Comparison of ENCODE assay signal across 8 cellular contexts in genomic region chr3:177190184-177190583, GRCh38. TPM values are rescaled to one million over a fixed set of nuclear protein-coding genes. Genes with fewer than 3 reads are reported as not detected.
A peak's percentile ranks its signal among the peaks of the same experiment; 100 is the strongest.
DNase-seq lines count a peak whose midpoint lies in the region; TF ChIP-seq lines count a peak whose summit lies in the region.
"Not testable (repeated sequence)": the region's sequence is repeated elsewhere in the genome, so short reads cannot be mapped to it uniquely, and the experiment has no call there.

No MANE protein-coding gene starts in this region.

- peak overlapping the region; percentile 87 for H3K27ac Mint-ChIP-seq in chondrocyte (ENCODE audit: unreplicated experiment)

- not testable (repeated sequence) for H3K9me3 ChIP-seq in BLaER1; ascending aorta; left ventricle myocardium inferior (replicated peaks); neutrophil; thyroid gland

- H3K27ac ChIP-seq in BLaER1 (0 out of 2 replicates have a peak overlapping the region, but pooled peaks have one; percentile 5), ascending aorta (peak overlapping the region; percentile 45 to 48), left ventricle myocardium inferior (replicated peaks) (peak overlapping the region; percentile 61), neutrophil (peak overlapping the region; percentile 11), skin epidermis (peak overlapping the region in 12 of 21 experiments; percentile 15 to 80 (median 50)), thyroid gland (peak overlapping the region in 2 of 3 donors; percentile 15 to 30)
- H3K27ac ChIP-seq in KMS-11: not testable (repeated sequence)

- WGBS in thyroid gland, 2 donors: 94 to 98% methylated on average over 5 of the region's 5 CpGs

- H3K9me3 Mint-ChIP-seq in chondrocyte (ENCODE audit: low read depth): not testable (repeated sequence)

- intact Hi-C loops in ascending aorta (cut with DNase I): loop anchor here (10.0 kb wide), 1 partner anchor 715 kb away; no protein-coding TSS in a partner anchor
- intact Hi-C loops in left ventricle myocardium inferior (cut with micrococcal nuclease): not testable (repeated sequence)
- intact Hi-C loops in thyroid gland (cut with DNase I): loop anchor here (10.0 kb wide), 1 partner anchor 135 kb away; no protein-coding TSS in a partner anchor

- H3K4me3 Mint-ChIP-seq in chondrocyte (ENCODE audit: unreplicated experiment): peak overlapping the region; percentile 39

- not testable (repeated sequence) for TF ChIP-seq CTCF in KMS-11 (conservative IDR thresholded peaks at IDR 0.05; ENCODE audit: low read depth, low read length); ascending aorta (IDR thresholded peaks at IDR 0.05); chondrocyte (IDR thresholded peaks at IDR 0.05); left ventricle myocardium inferior (IDR thresholded peaks at IDR 0.05; ENCODE audit: borderline replicate concordance); neutrophil (IDR thresholded peaks at IDR 0.05); thyroid gland (IDR thresholded peaks at IDR 0.05)

- H3K9ac ChIP-seq in BLaER1, KMS-11: not testable (repeated sequence)

- H2AFZ ChIP-seq in KMS-11 (ENCODE audit: low read depth): not testable (repeated sequence)

- peaks cover 100% of the 10 kb centered on the region for H3K79me2 ChIP-seq in KMS-11 (ENCODE audit: insufficient read depth, low read depth)

- H3K4me2 ChIP-seq in BLaER1 (peak overlapping the region; percentile 89), KMS-11 (peak overlapping the region; percentile 5; the same call in 1 of the 2 replicates)

- H3K36me3 ChIP-seq in BLaER1: peaks cover 74% of the 10 kb centered on the region
- H3K36me3 ChIP-seq in KMS-11 (ENCODE audit: insufficient read depth); ascending aorta; left ventricle myocardium inferior; neutrophil; thyroid gland: not testable (repeated sequence)

- H3K27me3 ChIP-seq in BLaER1; KMS-11 (ENCODE audit: insufficient read depth, low read depth); ascending aorta; left ventricle myocardium inferior (ENCODE audit: low read depth); neutrophil; thyroid gland: not testable (repeated sequence)

- H3K4me3 ChIP-seq in BLaER1; KMS-11 (IDR thresholded peaks at IDR 0.05; ENCODE audit: insufficient read depth, low read depth, low read length); ascending aorta; left ventricle myocardium inferior; neutrophil (ENCODE audit: low read depth in 1 of 2, low read length in 1 of 2); skin epidermis; thyroid gland (replicated peaks in 1 of 3): not testable (repeated sequence)

- peaks cover 100% of the 10 kb centered on the region for H4K20me1 ChIP-seq in BLaER1
- H4K20me1 ChIP-seq in KMS-11 (ENCODE audit: insufficient read depth): peaks cover 70% of the 10 kb centered on the region

- H3K27me3 Mint-ChIP-seq in chondrocyte (ENCODE audit: low read depth): not testable (repeated sequence)

- H3K4me1 Mint-ChIP-seq in chondrocyte (ENCODE audit: low read depth): peaks cover 71% of the 10 kb centered on the region

- not testable (repeated sequence) for H3K36me3 Mint-ChIP-seq in chondrocyte (ENCODE audit: low read depth)

- TF ChIP-seq POLR2A in thyroid gland (IDR thresholded peaks at IDR 0.05): not testable (repeated sequence)

- H3K4me1 ChIP-seq in BLaER1: peaks cover 79% of the 10 kb centered on the region
- H3K4me1 ChIP-seq in KMS-11 (ENCODE audit: low read depth, poor library complexity, severe bottlenecking): peaks cover 92% of the 10 kb centered on the region
- H3K4me1 ChIP-seq in ascending aorta: peaks cover 0 to 20% of the 10 kb centered on the region in 2 donors
- H3K4me1 ChIP-seq in left ventricle myocardium inferior: peaks cover 72% of the 10 kb centered on the region
- peaks cover 23 to 32% of the 10 kb centered on the region in 2 experiments for H3K4me1 ChIP-seq in neutrophil (ENCODE audit: control insufficient read depth in 1 of 2, insufficient read depth in 1 of 2, low read depth in 1 of 2, low read length in 1 of 2)
- peaks cover 46 to 53% of the 10 kb centered on the region in 2 donors for H3K4me1 ChIP-seq in thyroid gland

- DNase-seq in ascending aorta (ENCODE audit: low spot score in 2 of 2); chondrocyte (ENCODE audit: low spot score); left ventricle myocardium inferior; thyroid gland: not testable (repeated sequence)

RNA-seq across cellular contexts. Expression of gene TBL1XR1, which starts 7.1 kb away (rescaled TPM):
- total RNA-seq in ascending aorta (52.0 TPM), chondrocyte (225 to 372 TPM (median 357 TPM) in 3 replicates), left ventricle myocardium inferior (102 TPM), thyroid gland (100 to 1,000 TPM; 164 to 239 (median 195) TPM)
